12 cellular contexts compared by ENCODE assay signal in genomic region chr3:11724615-11725339, GRCh38.
DNase-seq lines count a peak whose midpoint lies in the region; ATAC-seq and FAIRE-seq lines count a peak whose summit lies in the region.
"Had no signal": no experiment of that assay in that cellular context is flagged by ENCODE, and none has a peak within 500 bp of the region (broad histone marks: within the 10 kb centered on the region; RNA-seq: fewer than 3 reads in every experiment).

No MANE protein-coding gene starts in this region.

- peak; percentile 51 for ATAC-seq in activated CD4-positive, alpha-beta T cell treated with anti-CD3 and anti-CD28 coated beads for 36 hours
- peak; percentile 42 for ATAC-seq in GM21526 (IDR thresholded peaks at IDR 0.05; ENCODE audit: low FRiP score, unreplicated experiment)
- peak; percentile 63 for ATAC-seq in HG03558 (IDR thresholded peaks at IDR 0.05; ENCODE audit: extremely low read depth, unreplicated experiment)
- ATAC-seq in naive B cell (ENCODE audit: low read depth in 2 of 2) = no peak
- ATAC-seq in HG03097 (IDR thresholded peaks at IDR 0.05; ENCODE audit: low FRiP score, unreplicated experiment) = no peak
- ATAC-seq: A549 had no signal

- H3K4me3 ChIP-seq in small intestine (ENCODE audit: low read depth in 1 of 2, low read length in 2 of 2) = no peak overlapping the region
- H3K4me3 ChIP-seq: A549 had no signal

- H3K9me3 ChIP-seq in small intestine (ENCODE audit: control insufficient read depth, low read depth) = no peaks in the 10 kb centered on the region
- H3K9me3 ChIP-seq: A549 had no signal

- WGBS in small intestine, 3 donors = 74 to 82% (median 75%) methylated on average over 8 of the region's 8 CpGs

- no peaks in the 10 kb centered on the region for H3K9me3 Mint-ChIP-seq in activated CD4-positive, alpha-beta T cell treated with anti-CD3 and anti-CD28 coated beads for 36 hours (ENCODE audit: low read depth)
- H3K9me3 Mint-ChIP-seq in activated CD4-positive, alpha-beta T cell treated with anti-CD3 and anti-CD28 coated beads, Interleukin-2, amount 10 ng/mL, durations not matched to agents 24 days and 14 days = no peaks in the 10 kb centered on the region
- peaks cover 0 to 9% (median 0%) of the 10 kb centered on the region in 7 donors for H3K9me3 Mint-ChIP-seq in naive B cell

- peaks cover 11% of the 10 kb centered on the region for H3K4me1 Mint-ChIP-seq in activated CD4-positive, alpha-beta T cell treated with anti-CD3 and anti-CD28 coated beads for 36 hours
- H3K4me1 Mint-ChIP-seq in activated CD4-positive, alpha-beta T cell treated with anti-CD3 and anti-CD28 coated beads, Interleukin-2, amount 10 ng/mL, durations not matched to agents 24 days and 14 days = peaks cover 10% of the 10 kb centered on the region
- H3K4me1 Mint-ChIP-seq in naive B cell = peaks cover 15 to 24% (median 17%) of the 10 kb centered on the region in 3 donors

- FAIRE-seq in small intestine (lab: Jason Lieb, UNC) = no peak
- FAIRE-seq: A549 had no signal

- H3K36me3 Mint-ChIP-seq in activated CD4-positive, alpha-beta T cell treated with anti-CD3 and anti-CD28 coated beads for 36 hours (ENCODE audit: low read depth) = no peaks in the 10 kb centered on the region
- H3K36me3 Mint-ChIP-seq in activated CD4-positive, alpha-beta T cell treated with anti-CD3 and anti-CD28 coated beads, Interleukin-2, amount 10 ng/mL, durations not matched to agents 24 days and 14 days (ENCODE audit: low read depth) = no peaks in the 10 kb centered on the region
- peaks cover 0 to 8% of the 10 kb centered on the region in 2 donors for H3K36me3 Mint-ChIP-seq in naive B cell

- POLR2A ChIA-PET in activated CD4-positive, alpha-beta T cell treated with anti-CD3 and anti-CD28 coated beads for 36 hours (lab: Charles Lee) = no interaction called here

- peaks cover 22% of the 10 kb centered on the region for H3K27me3 Mint-ChIP-seq in activated CD4-positive, alpha-beta T cell treated with anti-CD3 and anti-CD28 coated beads for 36 hours
- H3K27me3 Mint-ChIP-seq in activated CD4-positive, alpha-beta T cell treated with anti-CD3 and anti-CD28 coated beads, Interleukin-2, amount 10 ng/mL, durations not matched to agents 24 days and 14 days = peaks cover 38% of the 10 kb centered on the region
- peaks cover 4 to 20% (median 8%) of the 10 kb centered on the region in 3 donors for H3K27me3 Mint-ChIP-seq in naive B cell

- H3K4me1 ChIP-seq in small intestine (ENCODE audit: control insufficient read depth in 2 of 2, insufficient read depth in 1 of 2, low read depth in 1 of 2, low read length in 1 of 2) = no peaks in the 10 kb centered on the region

- CTCF ChIA-PET in activated CD4-positive, alpha-beta T cell treated with anti-CD3 and anti-CD28 coated beads for 36 hours (lab: Charles Lee) = no interaction called here

- H3K27me3 ChIP-seq in small intestine (ENCODE audit: control insufficient read depth in 2 of 2, insufficient read depth in 2 of 2, low read length in 2 of 2) = no peaks in the 10 kb centered on the region

- H3K4me3 Mint-ChIP-seq in activated CD4-positive, alpha-beta T cell treated with anti-CD3 and anti-CD28 coated beads for 36 hours = peak overlapping the region; percentile 16
- H3K4me3 Mint-ChIP-seq in activated CD4-positive, alpha-beta T cell treated with anti-CD3 and anti-CD28 coated beads, Interleukin-2, amount 10 ng/mL, durations not matched to agents 24 days and 14 days = no peak overlapping the region
- peak overlapping the region in 5 of 8 donors; percentile 17 to 76 (median 45) for H3K4me3 Mint-ChIP-seq in naive B cell

- peak; percentile 30 for DNase-seq in activated CD4-positive, alpha-beta T cell treated with anti-CD3 and anti-CD28 coated beads for 36 hours
- no peak for DNase-seq in activated CD4-positive, alpha-beta T cell treated with anti-CD3 and anti-CD28 coated beads, Interleukin-2, amount 10 ng/mL, durations not matched to agents 24 days and 14 days
- DNase-seq in naive B cell (no peak), midbrain (lab: John Stamatoyannopoulos, UW) (no peak), small intestine (no peak)
- DNase-seq: amygdala, posterior cingulate gyrus, T1000 had no signal

- H3K27ac ChIP-seq in small intestine (ENCODE audit: low read depth in 1 of 2, low read length in 1 of 2) = no peak overlapping the region
- H3K27ac ChIP-seq: A549 had no signal

- H3K36me3 ChIP-seq in small intestine (ENCODE audit: control insufficient read depth in 2 of 2, insufficient read depth in 2 of 2, low read length in 2 of 2) = no peaks in the 10 kb centered on the region

- H3K27ac Mint-ChIP-seq in activated CD4-positive, alpha-beta T cell treated with anti-CD3 and anti-CD28 coated beads for 36 hours = no peak overlapping the region
- H3K27ac Mint-ChIP-seq in activated CD4-positive, alpha-beta T cell treated with anti-CD3 and anti-CD28 coated beads, Interleukin-2, amount 10 ng/mL, durations not matched to agents 24 days and 14 days = no peak overlapping the region
- H3K27ac Mint-ChIP-seq in naive B cell = peak overlapping the region in 1 of 6 donors; percentile 76

- intact Hi-C loops in activated CD4-positive, alpha-beta T cell treated with anti-CD3 and anti-CD28 coated beads for 36 hours (cut with DNase I, micrococcal nuclease) = loop anchor here in 1 of 2 experiments (5.0 kb wide), 1 partner anchor 43 kb away; no protein-coding TSS in a partner anchor
- intact Hi-C loops in activated CD4-positive, alpha-beta T cell treated with anti-CD3 and anti-CD28 coated beads, Interleukin-2, amount 10 ng/mL, durations not matched to agents 24 days and 14 days (cut with micrococcal nuclease) = loop anchor here (10.0 kb wide), 1 partner anchor 80 kb away; no protein-coding TSS in a partner anchor

Comparison
In these comparisons a context has a peak if more than half of its experiments do, and no peak if none do; other contexts are left out.
1. ATAC-seq: peak in activated CD4-positive, alpha-beta T cell treated with anti-CD3 and anti-CD28 coated beads for 36 hours (single experiment), GM21526 (single experiment) and HG03558 (single experiment); none in naive B cell (0 of 2) and HG03097 (single experiment).